ENCODE assay signal across 10 cellular contexts in genomic region chr10:119541046-119541445, GRCh38. TPM values are rescaled to one million over a fixed set of nuclear protein-coding genes. Genes with fewer than 3 reads are reported as not detected.
DNase-seq lines count a peak whose midpoint lies in the region; TF ChIP-seq lines count a peak whose summit lies in the region.
"Had no signal": no experiment of that assay in that cellular context is flagged by ENCODE, and none has a peak within 500 bp of the region (broad histone marks: within the 10 kb centered on the region; RNA-seq: fewer than 3 reads in every experiment).

No MANE protein-coding gene starts in this region.

- peak overlapping the region; percentile 85 for H3K27ac Mint-ChIP-seq in activated T-cell treated with anti-CD3 and anti-CD28 coated beads, Interleukin-2, amount 50 U/mL, for 24 hours
- H3K27ac Mint-ChIP-seq in glutamatergic neuron (ENCODE audit: unreplicated experiment): peak overlapping the region; percentile 89

- peaks cover 57% of the 10 kb centered on the region for H3K36me3 Mint-ChIP-seq in activated T-cell treated with anti-CD3 and anti-CD28 coated beads, Interleukin-2, amount 50 U/mL, for 24 hours (ENCODE audit: low read depth)
- H3K36me3 Mint-ChIP-seq in glutamatergic neuron (ENCODE audit: unreplicated experiment): peaks cover 11% of the 10 kb centered on the region

- H3K27me3 ChIP-seq in tibial artery: peaks cover 0 to 4% of the 10 kb centered on the region in 2 donors

- no peaks in the 10 kb centered on the region for H3K9me3 ChIP-seq in tibial artery
- H3K9me3 ChIP-seq: gastrocnemius medialis, SJCRH30 had no signal

- H3K4me3 Mint-ChIP-seq in activated T-cell treated with anti-CD3 and anti-CD28 coated beads, Interleukin-2, amount 50 U/mL, for 24 hours: peak overlapping the region; percentile 90
- H3K4me3 Mint-ChIP-seq in glutamatergic neuron (ENCODE audit: unreplicated experiment): peak overlapping the region; percentile 91

- H3K36me3 ChIP-seq in tibial artery: no peaks in the 10 kb centered on the region
- H3K36me3 ChIP-seq: gastrocnemius medialis, SJCRH30 had no signal

- H3K27ac ChIP-seq in tibial artery: no peak overlapping the region
- no peak overlapping the region for H3K27ac ChIP-seq in substantia nigra (ENCODE audit: low read depth, low read length, poor library complexity, severe bottlenecking)
- H3K27ac ChIP-seq: SJCRH30 had no signal

- H3K27me3 Mint-ChIP-seq in activated T-cell treated with anti-CD3 and anti-CD28 coated beads, Interleukin-2, amount 50 U/mL, for 24 hours: no peaks in the 10 kb centered on the region
- peaks cover 20% of the 10 kb centered on the region for H3K27me3 Mint-ChIP-seq in glutamatergic neuron (ENCODE audit: unreplicated experiment)

- H3K4me3 ChIP-seq in tibial artery: peak overlapping the region; percentile 63 to 74
- H3K4me3 ChIP-seq: SJCRH30 had no signal

- no peaks in the 10 kb centered on the region for H3K9me3 Mint-ChIP-seq in activated T-cell treated with anti-CD3 and anti-CD28 coated beads, Interleukin-2, amount 50 U/mL, for 24 hours
- peaks cover 21% of the 10 kb centered on the region for H3K9me3 Mint-ChIP-seq in glutamatergic neuron (ENCODE audit: unreplicated experiment)

- peaks cover 64% of the 10 kb centered on the region for H3K4me1 Mint-ChIP-seq in activated T-cell treated with anti-CD3 and anti-CD28 coated beads, Interleukin-2, amount 50 U/mL, for 24 hours (ENCODE audit: low read depth)
- H3K4me1 Mint-ChIP-seq in glutamatergic neuron (ENCODE audit: low read depth, unreplicated experiment): peaks cover 55% of the 10 kb centered on the region

- H3K4me1 ChIP-seq in tibial artery: peaks cover 0 to 36% (median 18%) of the 10 kb centered on the region in 4 donors

- TF ChIP-seq CTCF in glutamatergic neuron (IDR thresholded peaks at IDR 0.05; ENCODE audit: partially characterized antibody, unreplicated experiment): no peak
- no peak for TF ChIP-seq CTCF in tibial artery (IDR thresholded peaks at IDR 0.05)

- intact Hi-C loops in tibial artery (cut with DNase I; ENCODE audit: low total_unique reads): no loop called here

- DNase-seq in activated naive CD4-positive, alpha-beta T cell treated with Interleukin-2 at 50 U/mL for 16 hours: peak; percentile 41
- no peak for DNase-seq in activated naive CD4-positive, alpha-beta T cell (lab: John Stamatoyannopoulos, UW)
- DNase-seq in activated T-cell treated with anti-CD3 and anti-CD28 coated beads, Interleukin-2, amount 50 U/mL, for 24 hours: peak; percentile 40
- no peak for DNase-seq in glutamatergic neuron
- no peak for DNase-seq in tibial artery
- no peak for DNase-seq in GF-D8 (lab: John Stamatoyannopoulos, UW)
- DNase-seq in central memory CD4-positive, alpha-beta T cell: no peak
- no peak for DNase-seq in substantia nigra (lab: John Stamatoyannopoulos, UW)
- DNase-seq: gastrocnemius medialis, SJCRH30 had no signal

RNA-seq across cellular contexts. Expression of gene RGS10, which starts 1.5 kb away (rescaled TPM):
- 311 TPM for total RNA-seq in glutamatergic neuron (ENCODE audit: unreplicated experiment)
- total RNA-seq: SJCRH30 had no signal

RNA-seq across cellular contexts. Expression of gene TIAL1, which starts 55.7 kb away (rescaled TPM):
- total RNA-seq in glutamatergic neuron (ENCODE audit: unreplicated experiment): 216 TPM

Comparison
In these comparisons a context has a peak if more than half of its experiments do, and no peak if none do; other contexts are left out.
1. DNase-seq: peak in activated naive CD4-positive, alpha-beta T cell treated with Interleukin-2 at 50 U/mL for 16 hours (single experiment) and activated T-cell treated with anti-CD3 and anti-CD28 coated beads, Interleukin-2, amount 50 U/mL, for 24 hours (single experiment); none in activated naive CD4-positive, alpha-beta T cell (0 of 4), glutamatergic neuron (single experiment), tibial artery (0 of 2), GF-D8 (single experiment), central memory CD4-positive, alpha-beta T cell (single experiment) and substantia nigra (0 of 49).